12 cellular contexts compared by ENCODE assay signal in genomic region chr2:226905718-226906438, GRCh38.
A peak's percentile ranks its signal among the peaks of the same experiment; 100 is the strongest.
DNase-seq lines count a peak whose midpoint lies in the region; ATAC-seq and TF ChIP-seq lines count a peak whose summit lies in the region.
"Had no signal": no experiment of that assay in that cellular context is flagged by ENCODE, and none has a peak within 500 bp of the region (broad histone marks: within the 10 kb centered on the region; RNA-seq: fewer than 3 reads in every experiment).

No MANE protein-coding gene starts in this region.

- peak overlapping the region; percentile 35 for H2AFZ ChIP-seq in MM.1S (ENCODE audit: low read length)

- in situ Hi-C loops in gastrocnemius medialis (cut with MboI; ENCODE audit: low sequenced_read_pairs in 4 of 4) = no loop called here

- H3K27me3 ChIP-seq in MM.1S (replicated peaks; ENCODE audit: insufficient read depth, low read length) (no peaks in the 10 kb centered on the region), gastrocnemius medialis (no peaks in the 10 kb centered on the region)
- H3K27me3 ChIP-seq: ascending aorta had no signal

- TF ChIP-seq CTCF in MM.1S (IDR thresholded peaks at IDR 0.05; ENCODE audit: low read length) = no peak
- TF ChIP-seq CTCF in gastrocnemius medialis (IDR thresholded peaks at IDR 0.05 in 4 of 5, conservative IDR thresholded peaks at IDR 0.05 in 1 of 5) = no peak

- peak overlapping the region; percentile 61; the same call in 1 of the 2 replicates for H3K4me3 ChIP-seq in GM08714 (ENCODE audit: low read length)
- peak overlapping the region; percentile 51 for H3K4me3 ChIP-seq in MM.1S (ENCODE audit: low read length)
- H3K4me3 ChIP-seq in gastrocnemius medialis = no peak overlapping the region
- H3K4me3 ChIP-seq: ascending aorta had no signal

- ATAC-seq in GM19395 (IDR thresholded peaks at IDR 0.05; ENCODE audit: unreplicated experiment) (peak; percentile 78), HG02938 (IDR thresholded peaks at IDR 0.05; ENCODE audit: unreplicated experiment) (peak; percentile 85), gastrocnemius medialis (no peak)
- ATAC-seq: Panc1 had no signal

- DNase-seq in MM.1S (peak; percentile 72), NCI-H146 (lab: John Stamatoyannopoulos, UW) (no peak), gastrocnemius medialis (no peak), epidermal melanocyte (ENCODE audit: insufficient read length, low spot score) (no peak), islet precursor cell (no peak)
- DNase-seq: AML-193, NCI-H1092 had no signal

- peaks cover 35% of the 10 kb centered on the region for H3F3A ChIP-seq in MM.1S (ENCODE audit: insufficient read depth, low read length)

- no peaks in the 10 kb centered on the region for H3K9me2 ChIP-seq in MM.1S (replicated peaks; ENCODE audit: insufficient read depth, low read length)

- no peaks in the 10 kb centered on the region for H3K9me3 ChIP-seq in MM.1S (replicated peaks; ENCODE audit: insufficient read depth, low read length)
- H3K9me3 ChIP-seq in gastrocnemius medialis = no peaks in the 10 kb centered on the region
- H3K9me3 ChIP-seq: ascending aorta had no signal

- no peak for TF ChIP-seq POLR2A in gastrocnemius medialis (IDR thresholded peaks at IDR 0.05)

- peaks cover 10% of the 10 kb centered on the region; the same call in 1 of the 2 replicates for H3K79me2 ChIP-seq in MM.1S (ENCODE audit: low read length)

- no peaks in the 10 kb centered on the region for H4K20me1 ChIP-seq in MM.1S (ENCODE audit: insufficient read depth, low read length)

- H3K4me2 ChIP-seq in MM.1S (ENCODE audit: low read depth, low read length) = peak overlapping the region; percentile 89

- H3K9ac ChIP-seq in MM.1S (ENCODE audit: low read length) = peak overlapping the region; percentile 48

- H3K36me3 ChIP-seq in MM.1S (replicated peaks; ENCODE audit: insufficient read depth, low read length) = no peaks in the 10 kb centered on the region
- peaks cover 0 to 4% of the 10 kb centered on the region in 2 donors for H3K36me3 ChIP-seq in gastrocnemius medialis
- H3K36me3 ChIP-seq: ascending aorta had no signal

- peak overlapping the region; percentile 90 for H3K27ac ChIP-seq in MM.1S (ENCODE audit: low read length)
- no peak overlapping the region for H3K27ac ChIP-seq in gastrocnemius medialis
- H3K27ac ChIP-seq: ascending aorta had no signal

- H3K4me1 ChIP-seq in MM.1S (ENCODE audit: low read length) (peaks cover 42% of the 10 kb centered on the region), gastrocnemius medialis (no peaks in the 10 kb centered on the region)
- H3K4me1 ChIP-seq: ascending aorta had no signal

- intact Hi-C loops in gastrocnemius medialis (cut with DNase I; ENCODE audit: low total_unique reads) = no loop called here

Comparison
In these comparisons a context has a peak if more than half of its experiments do, and no peak if none do; other contexts are left out.
1. H3K4me3 ChIP-seq: peak in GM08714 (single experiment) and MM.1S (single experiment); none in gastrocnemius medialis (0 of 4).
2. ATAC-seq: peak in GM19395 (single experiment) and HG02938 (single experiment); none in gastrocnemius medialis (0 of 2).